ENCODE assay signal across 12 cellular contexts in genomic region chr22:28440517-28441366, GRCh38.
DNase-seq lines count a peak whose midpoint lies in the region; ATAC-seq, FAIRE-seq and TF ChIP-seq lines count a peak whose summit lies in the region.
"Had no signal": no experiment of that assay in that cellular context is flagged by ENCODE, and none has a peak within 500 bp of the region (broad histone marks: within the 10 kb centered on the region; RNA-seq: fewer than 3 reads in every experiment).

No MANE protein-coding gene starts in this region.

- TF ChIP-seq RAD21 in HepG2 (CRISPR knock-in tag; IDR thresholded peaks at IDR 0.05) (no peak), neural cell (conservative IDR thresholded peaks at IDR 0.05) (peak; percentile 9)

- no peaks in the 10 kb centered on the region for H3K36me3 Mint-ChIP-seq in endothelial cell (ENCODE audit: low read depth, unreplicated experiment)

- peaks cover 3% of the 10 kb centered on the region for H3K79me2 ChIP-seq in HepG2 (ENCODE audit: insufficient read depth, low read length)
- peaks cover 79% of the 10 kb centered on the region for H3K79me2 ChIP-seq in neural cell (replicated peaks; ENCODE audit: insufficient read depth, low read length)

- H3K36me3 ChIP-seq in HepG2 (replicated peaks in 1 of 2; ENCODE audit: control insufficient read depth in 1 of 2, insufficient read depth in 2 of 2, low read length in 2 of 2) (no peaks in the 10 kb centered on the region), right lobe of liver (no peaks in the 10 kb centered on the region), neural cell (ENCODE audit: insufficient read depth, low read length) (no peaks in the 10 kb centered on the region), MG63 (no peaks in the 10 kb centered on the region)
- H3K36me3 ChIP-seq: left lung had no signal

- H3K4me3 ChIP-seq in HepG2 (replicated peaks in 1 of 3; ENCODE audit: insufficient read depth in 1 of 3, low read depth in 2 of 3, low read length in 3 of 3) (no peak overlapping the region), right lobe of liver (no peak overlapping the region), neural cell (ENCODE audit: low read length) (peak overlapping the region; percentile 79), MG63 (no peak overlapping the region)

- in situ Hi-C loops in HepG2 (cut with HindIII; ENCODE audit: extremely low pct_ligation_motif_present, low pct_unique_long_range_greater_than_20kb), result loop anchor here (5.0 kb wide), 1 partner anchor 388 kb away; no protein-coding TSS in a partner anchor

- WGBS in HepG2 (ENCODE audit: low lambda C conversion rate), result 89% methylated on average over 4 of the region's 4 CpGs
- WGBS in right lobe of liver (ENCODE audit: insufficient coverage, low coverage, low lambda C conversion rate, missing lambda C conversion rate), result 54% methylated on average over 4 of the region's 4 CpGs

- TF ChIP-seq POLR2A in HepG2 (IDR thresholded peaks at IDR 0.05; ENCODE audit: insufficient read depth in 1 of 2, low read depth in 2 of 2, low read length in 2 of 2) (no peak), right lobe of liver (IDR thresholded peaks at IDR 0.05) (no peak)

- H2AFZ ChIP-seq in HepG2 (ENCODE audit: low read length) (no peak overlapping the region), neural cell (ENCODE audit: low read depth, low read length) (no peak overlapping the region)

- H3K9ac ChIP-seq in HepG2 (ENCODE audit: insufficient read depth, low read depth, low read length), result no peak overlapping the region
- peak overlapping the region; percentile 79 for H3K9ac ChIP-seq in neural cell (ENCODE audit: low read length)

- H3K4me1 ChIP-seq in HepG2 (ENCODE audit: insufficient read depth, low read length) (peaks cover 21% of the 10 kb centered on the region), right lobe of liver (peaks cover 0 to 20% (median 8%) of the 10 kb centered on the region in 4 donors)

- peaks cover 3% of the 10 kb centered on the region for H4K20me1 ChIP-seq in HepG2 (ENCODE audit: insufficient read depth, low read length)
- H4K20me1 ChIP-seq in neural cell (ENCODE audit: insufficient read depth), result no peaks in the 10 kb centered on the region

- POLR2A ChIA-PET in HepG2 (lab: Yijun Ruan, JAX), result no interaction called here

- H3K27me3 Mint-ChIP-seq in endothelial cell (ENCODE audit: unreplicated experiment), result peaks cover 4% of the 10 kb centered on the region

- DNase-seq in HepG2 (ENCODE audit: low spot score), result no peak
- DNase-seq in right lobe of liver, result no peak
- DNase-seq in endothelial cell (ENCODE audit: low spot score), result no peak
- DNase-seq in cerebellar cortex (ENCODE audit: low spot score), result no peak
- no peak for DNase-seq in HT-29 (ENCODE audit: low spot score)
- DNase-seq in activated effector memory CD4-positive, alpha-beta T cell treated with Interleukin-2 at 50 U/mL for 16 hours, result no peak
- DNase-seq in MG63, result no peak
- DNase-seq: activated CD8-positive, alpha-beta memory T cell treated with anti-CD3 and anti-CD28 coated beads, Interleukin-2, amount 50 U/mL, for 48 hours; left lung; NCI-H2081; stimulated activated CD4-positive, alpha-beta T cell treated with anti-CD3 and anti-CD28 coated beads, Interleukin-4, amount 100 ng/mL, for 1 hour had no signal

- H3K9me3 Mint-ChIP-seq in endothelial cell (ENCODE audit: unreplicated experiment), result no peaks in the 10 kb centered on the region

- TF ChIP-seq EP300 in HepG2 (IDR thresholded peaks at IDR 0.05; ENCODE audit: low read depth in 2 of 2, low read length in 2 of 2) (no peak), HepG2 (CRISPR knock-in tag; IDR thresholded peaks at IDR 0.05; ENCODE audit: borderline replicate concordance) (no peak), neural cell (conservative IDR thresholded peaks at IDR 0.05; ENCODE audit: poor library complexity, severe bottlenecking) (no peak)

- CTCF ChIA-PET in HepG2 (lab: Yijun Ruan, JAX; ENCODE audit: low intra/inter-chr PET ratio, low total read pairs), result no interaction called here

- no peaks in the 10 kb centered on the region for H3K9me2 ChIP-seq in neural cell (ENCODE audit: insufficient read depth, low read length)

- no peak overlapping the region for H3K27ac Mint-ChIP-seq in endothelial cell (ENCODE audit: unreplicated experiment)

- H3K9me3 ChIP-seq in HepG2 (ENCODE audit: low read length) (no peaks in the 10 kb centered on the region), right lobe of liver (no peaks in the 10 kb centered on the region), neural cell (ENCODE audit: low read length) (no peaks in the 10 kb centered on the region), MG63 (no peaks in the 10 kb centered on the region)
- H3K9me3 ChIP-seq: left lung had no signal

- TF ChIP-seq CTCF in HepG2 (CRISPR knock-in tag; IDR thresholded peaks at IDR 0.05) (no peak), right lobe of liver (IDR thresholded peaks at IDR 0.05) (no peak), endothelial cell (IDR thresholded peaks at IDR 0.05; ENCODE audit: unreplicated experiment) (no peak), neural cell (IDR thresholded peaks at IDR 0.05; ENCODE audit: poor library complexity, severe bottlenecking) (peak; percentile 27)

- H3K27me3 ChIP-seq in HepG2 (ENCODE audit: control insufficient read depth in 1 of 2, insufficient read depth in 2 of 2, low read length in 2 of 2), result no peaks in the 10 kb centered on the region
- H3K27me3 ChIP-seq in right lobe of liver, result no peaks in the 10 kb centered on the region
- H3K27me3 ChIP-seq in neural cell (ENCODE audit: insufficient read depth, low read depth, low read length), result no peaks in the 10 kb centered on the region
- H3K27me3 ChIP-seq in MG63, result no peaks in the 10 kb centered on the region
- H3K27me3 ChIP-seq: left lung had no signal

- intact Hi-C loops in HepG2 (cut with micrococcal nuclease; ENCODE audit: unreplicated experiment), result no loop called here
- intact Hi-C loops in right lobe of liver (cut with DNase I), result no loop called here

- no TSS peak for BruUV-seq in HepG2 (replicated peaks; lab: Mats Ljungman, UMichigan)

- FAIRE-seq in HepG2 (lab: Jason Lieb, UNC), result no peak

- no peaks in the 10 kb centered on the region for H3F3A ChIP-seq in neural cell (ENCODE audit: insufficient read depth, low read length, poor library complexity, severe bottlenecking)

- H3K4me1 Mint-ChIP-seq in endothelial cell (ENCODE audit: unreplicated experiment), result peaks cover 30% of the 10 kb centered on the region

- H3K27ac ChIP-seq in HepG2 (ENCODE audit: extremely low read length, insufficient read depth, low read length) (no peak overlapping the region), right lobe of liver (no peak overlapping the region), neural cell (ENCODE audit: low read length) (peak overlapping the region; percentile 76)

- peak overlapping the region; percentile 93 for H3K4me3 Mint-ChIP-seq in endothelial cell (ENCODE audit: unreplicated experiment)

- H3K4me2 ChIP-seq in HepG2 (ENCODE audit: low read depth, low read length), result no peak overlapping the region
- peak overlapping the region; percentile 89 for H3K4me2 ChIP-seq in neural cell (ENCODE audit: low read length)

- no peak for ATAC-seq in HepG2
- no peak for ATAC-seq in right lobe of liver

TF ChIP-seq in HepG2, 621 proteins besides CTCF, POLR2A, EP300 and RAD21:
- peak; percentile 99 for TF ChIP-seq MAFF (IDR thresholded peaks at IDR 0.05; ENCODE audit: low read depth, low read length)
- TF ChIP-seq ZNF225 (CRISPR knock-in tag; IDR thresholded peaks at IDR 0.05), result no peak
- TF ChIP-seq MAFK (conservative IDR thresholded peaks at IDR 0.05 in 1 of 2, IDR thresholded peaks at IDR 0.05 in 1 of 2; ENCODE audit: low read length in 2 of 2), result peak; percentile 98 to 100

TF ChIP-seq in neural cell, 6 proteins besides CTCF, POLR2A, EP300 and RAD21:
- TF ChIP-seq POLR2AphosphoS5 (IDR thresholded peaks at IDR 0.05), result no peak
- no peak for TF ChIP-seq EZH2 (IDR thresholded peaks at IDR 0.05; ENCODE audit: borderline replicate concordance, insufficient read depth, low read length, poor library complexity, severe bottlenecking)
- TF ChIP-seq REST (IDR thresholded peaks at IDR 0.05; ENCODE audit: borderline replicate concordance), result no peak
- TF ChIP-seq MXI1 (conservative IDR thresholded peaks at IDR 0.05; ENCODE audit: poor library complexity, severe bottlenecking), result peak; percentile 51
- no peak for TF ChIP-seq TAF1 (IDR thresholded peaks at IDR 0.05; ENCODE audit: low read depth)
